ENCODE assay signal across 14 cellular contexts in the genomic region with DNA sequence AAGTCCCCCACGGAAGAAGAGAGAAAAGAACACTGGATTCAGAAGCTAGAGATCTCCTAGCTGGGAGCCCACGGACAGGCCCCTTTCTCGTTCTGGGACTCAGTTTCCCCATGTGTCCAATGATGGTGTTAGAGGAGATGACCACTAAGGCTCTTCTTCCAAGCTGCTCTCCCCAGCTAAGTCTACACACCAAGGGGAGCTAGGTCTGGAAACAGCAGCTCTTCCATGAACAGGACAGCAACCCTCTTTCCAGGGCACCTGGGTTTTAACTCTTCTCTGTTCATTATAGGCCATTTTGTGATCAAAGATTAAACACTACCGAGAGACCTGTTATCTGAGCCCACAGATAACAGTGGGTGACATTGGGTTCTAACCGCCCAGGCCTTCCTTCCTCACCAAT.
DNase-seq lines count a peak whose midpoint lies in the region; ATAC-seq and TF ChIP-seq lines count a peak whose summit lies in the region.
"Had no signal": no experiment of that assay in that cellular context is flagged by ENCODE, and none has a peak within 500 bp of the region (broad histone marks: within the 10 kb centered on the region; RNA-seq: fewer than 3 reads in every experiment).

No MANE protein-coding gene starts in this region.

- no peaks in the 10 kb centered on the region for H3K9me3 ChIP-seq in tibial nerve

- in situ Hi-C loops in KBM-7 (cut with MboI; ENCODE audit: low pct_unique_long_range_greater_than_20kb, low sequenced_read_pairs), result no loop called here

- H3K36me3 ChIP-seq in tibial nerve, result peaks cover 0 to under 1% (median 0%) of the 10 kb centered on the region in 3 donors

- TF ChIP-seq CTCF in tibial nerve (IDR thresholded peaks at IDR 0.05) (no peak), chondrocyte (IDR thresholded peaks at IDR 0.05) (no peak)

- H3K4me1 ChIP-seq in tibial nerve, result peaks cover 0 to 86% (median 60%) of the 10 kb centered on the region in 4 donors

- H3K4me3 ChIP-seq in tibial nerve, result no peak overlapping the region
- H3K4me3 ChIP-seq: skin epidermis had no signal

- ATAC-seq in activated T-cell treated with anti-CD3 and anti-CD28 coated beads, Interleukin-2, amount 50 U/mL, for 4 hours, result no peak
- ATAC-seq: left colon had no signal

- H3K27ac ChIP-seq in layer of hippocampus (ENCODE audit: low read depth, low read length) (peak overlapping the region; percentile 0), tibial nerve (peak overlapping the region; percentile 62 to 92 (median 80))

- H3K9me3 Mint-ChIP-seq in activated T-cell treated with anti-CD3 and anti-CD28 coated beads, Interleukin-2, amount 50 U/mL, for 4 hours, result no peaks in the 10 kb centered on the region
- H3K9me3 Mint-ChIP-seq in activated T-helper 2 cell treated with anti-CD3 and anti-CD28 coated beads, Interferon-gamma antibody, Interleukin-2, Interleukin-4, amounts not matched to agents 10 μg/mL and 5 μg/mL and 100 μg/mL, durations not matched to agents 14 hours and 24 hours and 36 hours, result no peaks in the 10 kb centered on the region
- no peaks in the 10 kb centered on the region for H3K9me3 Mint-ChIP-seq in chondrocyte (ENCODE audit: low read depth)
- H3K9me3 Mint-ChIP-seq: nephron progenitor cell had no signal

- H3K4me3 Mint-ChIP-seq in activated T-cell treated with anti-CD3 and anti-CD28 coated beads, Interleukin-2, amount 50 U/mL, for 4 hours, result peak overlapping the region; percentile 56
- peak overlapping the region; percentile 74 for H3K4me3 Mint-ChIP-seq in activated T-helper 2 cell treated with anti-CD3 and anti-CD28 coated beads, Interferon-gamma antibody, Interleukin-2, Interleukin-4, amounts not matched to agents 10 μg/mL and 5 μg/mL and 100 μg/mL, durations not matched to agents 14 hours and 24 hours and 36 hours (ENCODE audit: low read depth)
- no peak overlapping the region for H3K4me3 Mint-ChIP-seq in chondrocyte (ENCODE audit: unreplicated experiment)
- H3K4me3 Mint-ChIP-seq: nephron progenitor cell had no signal

- TF ChIP-seq POLR2A in tibial nerve (IDR thresholded peaks at IDR 0.05), result no peak

- H3K27ac Mint-ChIP-seq in activated T-helper 2 cell treated with anti-CD3 and anti-CD28 coated beads, Interferon-gamma antibody, Interleukin-2, Interleukin-4, amounts not matched to agents 10 μg/mL and 5 μg/mL and 100 μg/mL, durations not matched to agents 14 hours and 24 hours and 36 hours, result peak overlapping the region; percentile 96
- H3K27ac Mint-ChIP-seq in chondrocyte (ENCODE audit: unreplicated experiment), result no peak overlapping the region
- H3K27ac Mint-ChIP-seq: nephron progenitor cell had no signal

- H3K27me3 ChIP-seq in layer of hippocampus (ENCODE audit: control insufficient read depth, insufficient read depth, low read length) (no peaks in the 10 kb centered on the region), tibial nerve (no peaks in the 10 kb centered on the region)

- no peak for DNase-seq in activated T-cell treated with anti-CD3 and anti-CD28 coated beads, Interleukin-2, amount 50 U/mL, for 4 hours
- no peak for DNase-seq in activated T-cell treated with anti-CD3 and anti-CD28 coated beads, Interleukin-2, amount 50 U/mL, for 1 hour
- DNase-seq in activated T-helper 2 cell treated with anti-CD3 and anti-CD28 coated beads, Interferon-gamma antibody, Interleukin-2, Interleukin-4, amounts not matched to agents 10 μg/mL and 5 μg/mL and 100 μg/mL, durations not matched to agents 14 hours and 24 hours and 36 hours (ENCODE audit: low spot score), result no peak
- DNase-seq in tibial nerve (ENCODE audit: low spot score in 2 of 2) (no peak), chondrocyte (ENCODE audit: low spot score) (no peak), KBM-7 (no peak), NCI-H748 (lab: John Stamatoyannopoulos, UW; ENCODE audit: unreplicated experiment) (no peak)
- DNase-seq: ACHN, DMS79, left colon, NCI-H2171 treated with DMSO at 0.1 percent for 48 hours, nephron progenitor cell had no signal

- H3K36me3 Mint-ChIP-seq in activated T-cell treated with anti-CD3 and anti-CD28 coated beads, Interleukin-2, amount 50 U/mL, for 4 hours (ENCODE audit: insufficient read depth), result peaks cover 2% of the 10 kb centered on the region
- peaks cover 10% of the 10 kb centered on the region for H3K36me3 Mint-ChIP-seq in activated T-helper 2 cell treated with anti-CD3 and anti-CD28 coated beads, Interferon-gamma antibody, Interleukin-2, Interleukin-4, amounts not matched to agents 10 μg/mL and 5 μg/mL and 100 μg/mL, durations not matched to agents 14 hours and 24 hours and 36 hours (ENCODE audit: low read depth)
- H3K36me3 Mint-ChIP-seq in chondrocyte (ENCODE audit: low read depth), result no peaks in the 10 kb centered on the region

- 88 to 89% methylated on average over 5 of the region's 5 CpGs for WGBS in tibial nerve, 2 donors

- no peaks in the 10 kb centered on the region for H3K27me3 Mint-ChIP-seq in activated T-cell treated with anti-CD3 and anti-CD28 coated beads, Interleukin-2, amount 50 U/mL, for 4 hours (ENCODE audit: low read depth)
- no peaks in the 10 kb centered on the region for H3K27me3 Mint-ChIP-seq in activated T-helper 2 cell treated with anti-CD3 and anti-CD28 coated beads, Interferon-gamma antibody, Interleukin-2, Interleukin-4, amounts not matched to agents 10 μg/mL and 5 μg/mL and 100 μg/mL, durations not matched to agents 14 hours and 24 hours and 36 hours (ENCODE audit: low read depth)
- no peaks in the 10 kb centered on the region for H3K27me3 Mint-ChIP-seq in chondrocyte (ENCODE audit: low read depth)

- peaks cover 70% of the 10 kb centered on the region for H3K4me1 Mint-ChIP-seq in activated T-cell treated with anti-CD3 and anti-CD28 coated beads, Interleukin-2, amount 50 U/mL, for 4 hours (ENCODE audit: low read depth)
- H3K4me1 Mint-ChIP-seq in activated T-helper 2 cell treated with anti-CD3 and anti-CD28 coated beads, Interferon-gamma antibody, Interleukin-2, Interleukin-4, amounts not matched to agents 10 μg/mL and 5 μg/mL and 100 μg/mL, durations not matched to agents 14 hours and 24 hours and 36 hours (ENCODE audit: low read depth), result peaks cover 75% of the 10 kb centered on the region
- H3K4me1 Mint-ChIP-seq in chondrocyte (ENCODE audit: low read depth), result peaks cover 30% of the 10 kb centered on the region

- TF ChIP-seq EP300 in tibial nerve (IDR thresholded peaks at IDR 0.05), result no peak

- intact Hi-C loops in activated T-helper 2 cell treated with anti-CD3 and anti-CD28 coated beads, Interferon-gamma antibody, Interleukin-2, Interleukin-4, amounts not matched to agents 10 μg/mL and 5 μg/mL and 100 μg/mL, durations not matched to agents 14 hours and 24 hours and 36 hours (cut with micrococcal nuclease), result loop anchor here (1.0 to 10.0 kb wide), 4 partner anchors 55 to 231 kb away; partner anchors contain the start of genes TCEANC2 and TMEM59
